ENCODE assay signal across 8 cellular contexts in the genomic region with DNA sequence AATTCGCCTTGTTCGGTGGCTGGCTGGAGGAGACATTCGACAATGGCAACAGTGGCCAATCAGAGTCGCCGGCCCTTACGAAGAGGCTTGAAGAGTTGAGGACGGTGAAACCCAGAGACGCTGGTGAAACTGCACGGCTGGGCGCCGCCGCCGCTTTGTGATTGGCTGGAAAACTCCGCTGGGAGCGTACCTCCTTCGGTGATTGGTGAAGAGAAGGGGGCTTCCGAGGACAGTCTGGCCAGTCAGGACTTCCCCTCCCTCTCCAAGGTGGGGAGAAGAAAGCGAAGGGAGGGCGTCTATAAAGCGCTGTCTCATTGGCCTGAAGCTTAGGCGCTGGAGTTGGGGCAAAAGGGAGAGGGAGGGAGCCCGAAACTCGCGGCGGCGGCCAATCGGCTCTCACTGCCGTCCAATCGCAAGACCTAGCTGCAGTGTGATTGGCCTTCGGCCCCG. TPM values are rescaled to one million over a fixed set of nuclear protein-coding genes. Genes with fewer than 3 reads are reported as not detected.
DNase-seq lines count a peak whose midpoint lies in the region; ATAC-seq and TF ChIP-seq lines count a peak whose summit lies in the region.

No MANE protein-coding gene starts in this region.

- ATAC-seq in HG02759 (IDR thresholded peaks at IDR 0.05; ENCODE audit: unreplicated experiment) = peak; percentile 65

- H3K27ac ChIP-seq in caudate nucleus (ENCODE audit: low read depth, low read length) (peak overlapping the region; percentile 96), skin epidermis (peak overlapping the region; percentile 95 to 100 (median 99))

- TF ChIP-seq CTCF in GM12864 (IDR thresholded peaks at IDR 0.05; ENCODE audit: low read depth, low read length, missing control alignments) = no peak

- DNase-seq in 8988T (peak; percentile 68), GM12864 (ENCODE audit: low read depth) (peak; percentile 99), NCI-H1092 treated with DMSO at 0.1 percent for 48 hours (lab: John Stamatoyannopoulos, UW) (peak; percentile 100), SK-N-DZ (ENCODE audit: low spot score) (peak; percentile 100), caudate nucleus (lab: John Stamatoyannopoulos, UW) (peak; percentile 95 to 100 (median 100)), iPS-NIHi7 (ENCODE audit: extremely low spot score) (peak; percentile 90)

- H3K4me3 ChIP-seq in GM12864 (ENCODE audit: low read depth, low read length) (peak overlapping the region; percentile 97), skin epidermis (peak overlapping the region; percentile 69 to 98 (median 89))

RNA-seq across cellular contexts. Expression of a gene that starts 0.6 kb away (rescaled TPM):
- 26.5 and 37.2 TPM in 2 replicates for polyA plus RNA-seq in SK-N-DZ (2014; cell fraction: cytosol; rRNA removed)
- polyA plus RNA-seq in SK-N-DZ (2014; cell fraction: nucleus; rRNA removed) = 10.2 and 14.9 TPM in 2 replicates

Comparison
In these comparisons a context has a peak if more than half of its experiments do, and no peak if none do; other contexts are left out.
1. Peak in every context shown above with its lines: DNase-seq, ATAC-seq, H3K4me3 ChIP-seq and H3K27ac ChIP-seq.